8 cellular contexts compared by ENCODE assay signal in the genomic region with DNA sequence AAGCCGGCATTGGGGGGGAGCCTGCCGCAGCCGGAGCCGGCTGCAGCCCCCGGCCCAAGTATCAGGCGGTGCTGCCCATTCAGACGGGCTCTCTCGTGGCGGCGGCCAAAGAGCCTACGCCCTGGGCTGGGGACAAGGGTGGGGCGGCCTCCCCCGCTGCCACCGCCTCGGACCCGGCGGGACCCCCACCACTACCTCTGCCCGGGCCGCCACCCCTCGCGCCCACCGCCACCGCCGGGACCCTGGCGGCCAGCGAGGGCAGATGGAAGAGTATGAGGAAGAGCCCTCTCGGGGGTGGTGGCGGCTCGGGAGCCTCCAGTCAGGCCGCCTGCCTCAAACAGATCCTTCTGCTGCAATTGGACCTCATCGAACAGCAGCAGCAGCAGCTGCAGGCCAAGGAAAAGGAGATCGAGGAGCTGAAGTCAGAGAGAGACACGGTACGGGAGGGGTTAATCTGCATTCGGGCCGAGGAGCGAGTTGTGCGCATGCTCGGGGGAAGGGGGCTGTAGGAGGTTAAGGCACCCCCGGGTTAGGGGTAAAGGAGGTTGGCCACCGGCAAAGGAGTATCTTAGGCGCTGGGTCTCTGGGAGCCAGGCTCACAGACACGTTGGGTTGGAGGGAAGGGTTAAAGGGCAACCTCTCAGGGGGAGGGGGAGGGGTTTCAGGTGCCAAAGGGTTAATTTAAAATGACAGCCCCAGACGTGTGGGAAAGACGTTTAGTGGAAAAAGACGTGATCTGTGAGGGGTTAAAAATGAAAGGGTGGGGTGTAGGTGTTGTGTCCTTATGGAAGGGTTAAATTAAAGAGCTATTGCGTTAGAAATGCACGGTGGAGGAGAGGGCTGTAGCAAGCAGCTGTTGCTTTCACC. TPM values are rescaled to one million over a fixed set of nuclear protein-coding genes. Genes with fewer than 3 reads are reported as not detected.
DNase-seq lines count a peak whose midpoint lies in the region; ATAC-seq, FAIRE-seq and TF ChIP-seq lines count a peak whose summit lies in the region.

No MANE protein-coding gene starts in this region.

- DNase-seq in D721Med (ENCODE audit: insufficient read length, low spot score) (peak; percentile 47), NCI-H1694 treated with DMSO at 0.1 percent for 48 hours (lab: John Stamatoyannopoulos, UW) (peak; percentile 45), WTC11 (ENCODE audit: low spot score) (peak; percentile 82), dedifferentiated amniotic fluid mesenchymal stem cell (ENCODE audit: extremely low spot score) (peak; percentile 51), right lobe of liver (peak in 2 of 3 donors; percentile 49 to 67)
- DNase-seq in stimulated activated naive B cell treated with anti-CD40 and anti-IgM and Interleukin-4, amounts not matched to agents 10 μg/mL and 1 μg/mL and 100 μg/mL, for 72 hours: peak; percentile 27

- CTCF ChIA-PET in WTC11 (lab: Charles Lee): interaction anchor here (0.6 to 5.3 kb wide), 16 partner anchors 12 to 495 kb away, joined by 3 to 120 read pairs (median 4); a partner anchor contains a TSS

- H3K36me3 ChIP-seq in right lobe of liver: peaks cover 0 to 17% (median 7%) of the 10 kb centered on the region in 4 donors

- peak; percentile 16 for TF ChIP-seq POLR2A in right lobe of liver (IDR thresholded peaks at IDR 0.05)

- ATAC-seq in GM21717 (IDR thresholded peaks at IDR 0.05; ENCODE audit: unreplicated experiment) (peak; percentile 20), WTC11 (peak; percentile 60), right lobe of liver (peak; percentile 25 to 31 (median 28)), GM21786 (IDR thresholded peaks at IDR 0.05; ENCODE audit: unreplicated experiment) (no peak)
- ATAC-seq in stimulated activated naive B cell treated with anti-CD40 and anti-IgM and Interleukin-4, amounts not matched to agents 10 μg/mL and 1 μg/mL and 100 μg/mL, for 72 hours (replicated peaks): peak; percentile 30 to 44

- H3K27ac Mint-ChIP-seq in WTC11: peak overlapping the region; percentile 99
- H3K27ac Mint-ChIP-seq in stimulated activated naive B cell treated with anti-CD40 and anti-IgM and Interleukin-4, amounts not matched to agents 10 μg/mL and 1 μg/mL and 100 μg/mL, for 72 hours: peak overlapping the region; percentile 79

- H3K4me3 Mint-ChIP-seq in WTC11: peak overlapping the region; percentile 98
- H3K4me3 Mint-ChIP-seq in stimulated activated naive B cell treated with anti-CD40 and anti-IgM and Interleukin-4, amounts not matched to agents 10 μg/mL and 1 μg/mL and 100 μg/mL, for 72 hours: peak overlapping the region; percentile 88 to 95

- no peaks in the 10 kb centered on the region for H3K27me3 Mint-ChIP-seq in WTC11 (ENCODE audit: low read depth)
- no peaks in the 10 kb centered on the region for H3K27me3 Mint-ChIP-seq in stimulated activated naive B cell treated with anti-CD40 and anti-IgM and Interleukin-4, amounts not matched to agents 10 μg/mL and 1 μg/mL and 100 μg/mL, for 72 hours

- peak overlapping the region; percentile 91 to 97 (median 96) for H3K27ac ChIP-seq in right lobe of liver

- H3K4me1 ChIP-seq in right lobe of liver: peaks cover 0 to 19% (median 10%) of the 10 kb centered on the region in 4 donors

- FAIRE-seq in D721Med (lab: Jason Lieb, UNC): no peak

- POLR2A ChIA-PET in WTC11 (lab: Charles Lee): interaction anchor here (0.7 to 3.1 kb wide), 12 partner anchors 11 to 96 kb away, joined by 3 to 28 read pairs (median 4); a partner anchor contains a TSS

- TF ChIP-seq CTCF in D721Med (IDR thresholded peaks at IDR 0.05; ENCODE audit: insufficient read depth, missing control alignments): no peak
- no peak for TF ChIP-seq CTCF in WTC11 (IDR thresholded peaks at IDR 0.05)
- TF ChIP-seq CTCF in right lobe of liver (IDR thresholded peaks at IDR 0.05): no peak

- H3K9me3 Mint-ChIP-seq in WTC11: no peaks in the 10 kb centered on the region
- H3K9me3 Mint-ChIP-seq in stimulated activated naive B cell treated with anti-CD40 and anti-IgM and Interleukin-4, amounts not matched to agents 10 μg/mL and 1 μg/mL and 100 μg/mL, for 72 hours: no peaks in the 10 kb centered on the region

- under 1% methylated on average over 40 of the region's 48 CpGs for WGBS in right lobe of liver (ENCODE audit: insufficient coverage, low coverage, low lambda C conversion rate, missing lambda C conversion rate)

- no peaks in the 10 kb centered on the region for H3K27me3 ChIP-seq in right lobe of liver

- intact Hi-C loops in right lobe of liver (cut with DNase I): no loop called here

- H3K4me3 ChIP-seq in right lobe of liver: peak overlapping the region; percentile 97 to 98 (median 98)

- peaks cover 26% of the 10 kb centered on the region for H3K36me3 Mint-ChIP-seq in WTC11
- H3K36me3 Mint-ChIP-seq in stimulated activated naive B cell treated with anti-CD40 and anti-IgM and Interleukin-4, amounts not matched to agents 10 μg/mL and 1 μg/mL and 100 μg/mL, for 72 hours: peaks cover 22 to 28% of the 10 kb centered on the region in 2 donors

- peaks cover 23% of the 10 kb centered on the region for H3K4me1 Mint-ChIP-seq in WTC11
- H3K4me1 Mint-ChIP-seq in stimulated activated naive B cell treated with anti-CD40 and anti-IgM and Interleukin-4, amounts not matched to agents 10 μg/mL and 1 μg/mL and 100 μg/mL, for 72 hours: peaks cover 21 to 46% of the 10 kb centered on the region in 2 donors

- no peaks in the 10 kb centered on the region for H3K9me3 ChIP-seq in right lobe of liver

TF ChIP-seq in WTC11, 78 proteins besides CTCF, POLR2A, EP300 and RAD21 (continues in another document):
- TF ChIP-seq, protein P1, sequence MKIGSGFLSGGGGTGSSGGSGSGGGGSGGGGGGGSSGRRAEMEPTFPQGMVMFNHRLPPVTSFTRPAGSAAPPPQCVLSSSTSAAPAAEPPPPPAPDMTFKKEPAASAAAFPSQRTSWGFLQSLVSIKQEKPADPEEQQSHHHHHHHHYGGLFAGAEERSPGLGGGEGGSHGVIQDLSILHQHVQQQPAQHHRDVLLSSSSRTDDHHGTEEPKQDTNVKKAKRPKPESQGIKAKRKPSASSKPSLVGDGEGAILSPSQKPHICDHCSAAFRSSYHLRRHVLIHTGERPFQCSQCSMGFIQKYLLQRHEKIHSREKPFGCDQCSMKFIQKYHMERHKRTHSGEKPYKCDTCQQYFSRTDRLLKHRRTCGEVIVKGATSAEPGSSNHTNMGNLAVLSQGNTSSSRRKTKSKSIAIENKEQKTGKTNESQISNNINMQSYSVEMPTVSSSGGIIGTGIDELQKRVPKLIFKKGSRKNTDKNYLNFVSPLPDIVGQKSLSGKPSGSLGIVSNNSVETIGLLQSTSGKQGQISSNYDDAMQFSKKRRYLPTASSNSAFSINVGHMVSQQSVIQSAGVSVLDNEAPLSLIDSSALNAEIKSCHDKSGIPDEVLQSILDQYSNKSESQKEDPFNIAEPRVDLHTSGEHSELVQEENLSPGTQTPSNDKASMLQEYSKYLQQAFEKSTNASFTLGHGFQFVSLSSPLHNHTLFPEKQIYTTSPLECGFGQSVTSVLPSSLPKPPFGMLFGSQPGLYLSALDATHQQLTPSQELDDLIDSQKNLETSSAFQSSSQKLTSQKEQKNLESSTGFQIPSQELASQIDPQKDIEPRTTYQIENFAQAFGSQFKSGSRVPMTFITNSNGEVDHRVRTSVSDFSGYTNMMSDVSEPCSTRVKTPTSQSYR (CRISPR knock-in tag; IDR thresholded peaks at IDR 0.05): 0 out of 2 replicates have a peak, but pooled peaks have one; percentile 23
- TF ChIP-seq SP1 (CRISPR knock-in tag; conservative IDR thresholded peaks at IDR 0.05) (0 out of 2 replicates have a peak, but pooled peaks have one; percentile 20), ZNF232 (CRISPR knock-in tag; IDR thresholded peaks at IDR 0.05) (no peak), JUN (CRISPR knock-in tag; IDR thresholded peaks at IDR 0.05) (0 out of 2 replicates have a peak, but pooled peaks have one; percentile 5)
- TF ChIP-seq, protein P2, sequence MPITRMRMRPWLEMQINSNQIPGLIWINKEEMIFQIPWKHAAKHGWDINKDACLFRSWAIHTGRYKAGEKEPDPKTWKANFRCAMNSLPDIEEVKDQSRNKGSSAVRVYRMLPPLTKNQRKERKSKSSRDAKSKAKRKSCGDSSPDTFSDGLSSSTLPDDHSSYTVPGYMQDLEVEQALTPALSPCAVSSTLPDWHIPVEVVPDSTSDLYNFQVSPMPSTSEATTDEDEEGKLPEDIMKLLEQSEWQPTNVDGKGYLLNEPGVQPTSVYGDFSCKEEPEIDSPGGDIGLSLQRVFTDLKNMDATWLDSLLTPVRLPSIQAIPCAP (CRISPR knock-in tag; IDR thresholded peaks at IDR 0.05): no peak; the same call in 1 of the 2 replicates
- TF ChIP-seq, protein P3, sequence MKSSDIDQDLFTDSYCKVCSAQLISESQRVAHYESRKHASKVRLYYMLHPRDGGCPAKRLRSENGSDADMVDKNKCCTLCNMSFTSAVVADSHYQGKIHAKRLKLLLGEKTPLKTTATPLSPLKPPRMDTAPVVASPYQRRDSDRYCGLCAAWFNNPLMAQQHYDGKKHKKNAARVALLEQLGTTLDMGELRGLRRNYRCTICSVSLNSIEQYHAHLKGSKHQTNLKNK (CRISPR knock-in tag; IDR thresholded peaks at IDR 0.05): peak; percentile 76; the same call in 1 of the 2 replicates
- TF ChIP-seq, protein P4, sequence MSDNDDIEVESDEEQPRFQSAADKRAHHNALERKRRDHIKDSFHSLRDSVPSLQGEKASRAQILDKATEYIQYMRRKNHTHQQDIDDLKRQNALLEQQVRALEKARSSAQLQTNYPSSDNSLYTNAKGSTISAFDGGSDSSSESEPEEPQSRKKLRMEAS (CRISPR knock-in tag; IDR thresholded peaks at IDR 0.05): 0 out of 2 replicates have a peak, but pooled peaks have one; percentile 13
- TF ChIP-seq, protein P5, sequence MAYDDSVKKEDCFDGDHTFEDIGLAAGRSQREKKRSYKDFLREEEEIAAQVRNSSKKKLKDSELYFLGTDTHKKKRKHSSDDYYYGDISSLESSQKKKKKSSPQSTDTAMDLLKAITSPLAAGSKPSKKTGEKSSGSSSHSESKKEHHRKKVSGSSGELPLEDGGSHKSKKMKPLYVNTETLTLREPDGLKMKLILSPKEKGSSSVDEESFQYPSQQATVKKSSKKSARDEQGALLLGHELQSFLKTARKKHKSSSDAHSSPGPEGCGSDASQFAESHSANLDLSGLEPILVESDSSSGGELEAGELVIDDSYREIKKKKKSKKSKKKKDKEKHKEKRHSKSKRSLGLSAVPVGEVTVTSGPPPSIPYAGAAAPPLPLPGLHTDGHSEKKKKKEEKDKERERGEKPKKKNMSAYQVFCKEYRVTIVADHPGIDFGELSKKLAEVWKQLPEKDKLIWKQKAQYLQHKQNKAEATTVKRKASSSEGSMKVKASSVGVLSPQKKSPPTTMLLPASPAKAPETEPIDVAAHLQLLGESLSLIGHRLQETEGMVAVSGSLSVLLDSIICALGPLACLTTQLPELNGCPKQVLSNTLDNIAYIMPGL (CRISPR knock-in tag; IDR thresholded peaks at IDR 0.05): peak; percentile 87; the same call in 1 of the 2 replicates

RNA-seq across cellular contexts. Expression of a gene that starts 1.4 kb away (rescaled TPM):
- total RNA-seq in WTC11 (2021): 69.2 to 78.1 TPM (median 73.7 TPM) in 3 replicates
- total RNA-seq in right lobe of liver: 10 to 100 TPM; 31.1 to 43.8 (median 36.0) TPM

RNA-seq across cellular contexts. Expression of a gene that starts 17.2 kb away (rescaled TPM):
- total RNA-seq in WTC11 (2021): 107 to 119 TPM (median 115 TPM) in 3 replicates
- 10 to 100 TPM; 19.6 to 31.5 (median 25.9) TPM for total RNA-seq in right lobe of liver

RNA-seq across cellular contexts. Expression of a gene that starts 22.8 kb away (rescaled TPM):
- 5.6 to 7.6 TPM (median 6.2 TPM) in 3 replicates for total RNA-seq in WTC11 (2021)
- 10 to 100 TPM in 4 of 6 experiments, 1 to 10 TPM in 2; 6.9 to 29.8 (median 16.0) TPM for total RNA-seq in right lobe of liver

RNA-seq across cellular contexts. Expression of a gene that starts 54.1 kb away (rescaled TPM):
- 19.9 to 23.0 TPM (median 19.9 TPM) in 3 replicates for total RNA-seq in WTC11 (2021)
- 10 to 100 TPM in 1 of 6 experiments, 1 to 10 TPM in 5; 1.4 to 16.5 (median 4.4) TPM for total RNA-seq in right lobe of liver

Comparison
In these comparisons a context has a peak if more than half of its experiments do, and no peak if none do; other contexts are left out.
1. DNase-seq: peak in every context shown above with its lines; median percentile 82 in WTC11; 58 in right lobe of liver; 51 in dedifferentiated amniotic fluid mesenchymal stem cell; 47 in D721Med; 45 in NCI-H1694 treated with DMSO at 0.1 percent for 48 hours; 27 in stimulated activated naive B cell treated with anti-CD40 and anti-IgM and Interleukin-4, amounts not matched to agents 10 μg/mL and 1 μg/mL and 100 μg/mL, for 72 hours.